ENCODE assay signal across 8 cellular contexts in genomic region chr20:40687384-40688128, GRCh38. TPM values are rescaled to one million over a fixed set of nuclear protein-coding genes. Genes with fewer than 3 reads are reported as not detected.
DNase-seq lines count a peak whose midpoint lies in the region; ATAC-seq and TF ChIP-seq lines count a peak whose summit lies in the region.

No MANE protein-coding gene starts in this region.

- intact Hi-C loops in esophagus muscularis mucosa (cut with DNase I) = loop anchor here (5.0 kb wide), 1 partner anchor 525 kb away; no protein-coding TSS in a partner anchor
- intact Hi-C loops in activated CD8-positive, alpha-beta T cell treated with anti-CD3 and anti-CD28 coated beads for 36 hours (cut with micrococcal nuclease) = loop anchor here (10.0 kb wide), 1 partner anchor 523 kb away; no protein-coding TSS in a partner anchor

- H3K27ac Mint-ChIP-seq in activated CD8-positive, alpha-beta T cell treated with anti-CD3 and anti-CD28 coated beads for 36 hours = no peak overlapping the region

- no peak for ATAC-seq in activated CD8-positive, alpha-beta T cell treated with anti-CD3 and anti-CD28 coated beads for 36 hours

- no peaks in the 10 kb centered on the region for H3K36me3 Mint-ChIP-seq in activated CD8-positive, alpha-beta T cell treated with anti-CD3 and anti-CD28 coated beads for 36 hours (ENCODE audit: low read depth)

- CTCF ChIA-PET in activated CD8-positive, alpha-beta T cell treated with anti-CD3 and anti-CD28 coated beads for 36 hours (lab: Charles Lee) = interaction anchor here (2.0 kb wide), 1 partner anchor 276 kb away, joined by 4 read pairs; no protein-coding TSS in a partner anchor

- peak overlapping the region; percentile 43 for H3K9ac ChIP-seq in mucosa of stomach (ENCODE audit: low read length)

- WGBS in esophagus muscularis mucosa = 6% methylated on average over 27 of the region's 62 CpGs

- H3K36me3 ChIP-seq in ACC112 (ENCODE audit: insufficient read depth, low read length) (no peaks in the 10 kb centered on the region), MG63 (no peaks in the 10 kb centered on the region), esophagus muscularis mucosa (no peaks in the 10 kb centered on the region), mucosa of stomach (ENCODE audit: control insufficient read depth, insufficient read depth, low read length) (no peaks in the 10 kb centered on the region)

- peaks cover 13% of the 10 kb centered on the region for H3K4me1 Mint-ChIP-seq in activated CD8-positive, alpha-beta T cell treated with anti-CD3 and anti-CD28 coated beads for 36 hours (ENCODE audit: low read depth)

- POLR2A ChIA-PET in activated CD8-positive, alpha-beta T cell treated with anti-CD3 and anti-CD28 coated beads for 36 hours (lab: Charles Lee) = interaction anchor here (0.7 kb wide), 1 partner anchor 57 kb away, joined by 3 read pairs; no protein-coding TSS in a partner anchor

- TF ChIP-seq POLR2A in esophagus muscularis mucosa (IDR thresholded peaks at IDR 0.05; ENCODE audit: low read depth) = no peak

- H3K27me3 Mint-ChIP-seq in activated CD8-positive, alpha-beta T cell treated with anti-CD3 and anti-CD28 coated beads for 36 hours = peaks cover 86% of the 10 kb centered on the region

- H3K27ac ChIP-seq in ACC112 (ENCODE audit: low read depth, low read length) (no peak overlapping the region), esophagus muscularis mucosa (replicated peaks in 1 of 4) (peak overlapping the region; percentile 92 to 97 (median 95))

- peaks cover 85% of the 10 kb centered on the region for H3K27me3 ChIP-seq in ACC112 (ENCODE audit: insufficient read depth, low read length)
- H3K27me3 ChIP-seq in MG63 = peaks cover 5% of the 10 kb centered on the region
- peaks cover 0 to 47% (median 21%) of the 10 kb centered on the region in 4 donors for H3K27me3 ChIP-seq in esophagus muscularis mucosa
- peaks cover 81% of the 10 kb centered on the region for H3K27me3 ChIP-seq in mucosa of stomach (ENCODE audit: control insufficient read depth, insufficient read depth, low read length)

- no peak overlapping the region for H2AFZ ChIP-seq in ACC112 (ENCODE audit: low read length, unreplicated experiment)

- H3K9me3 ChIP-seq in MG63 (no peaks in the 10 kb centered on the region), esophagus muscularis mucosa (no peaks in the 10 kb centered on the region), mucosa of stomach (ENCODE audit: control insufficient read depth, low read length) (no peaks in the 10 kb centered on the region)

- no peak overlapping the region for H3K4me3 Mint-ChIP-seq in activated CD8-positive, alpha-beta T cell treated with anti-CD3 and anti-CD28 coated beads for 36 hours

- no peak for TF ChIP-seq EP300 in esophagus muscularis mucosa (IDR thresholded peaks at IDR 0.05)

- no peaks in the 10 kb centered on the region for H3K9me3 Mint-ChIP-seq in activated CD8-positive, alpha-beta T cell treated with anti-CD3 and anti-CD28 coated beads for 36 hours

- H3K4me3 ChIP-seq in ACC112 (ENCODE audit: low read depth, low read length) = peak overlapping the region; percentile 79
- H3K4me3 ChIP-seq in MG63 = peak overlapping the region; percentile 51
- H3K4me3 ChIP-seq in esophagus muscularis mucosa = peak overlapping the region; percentile 60 to 82 (median 70)
- peak overlapping the region; percentile 50 for H3K4me3 ChIP-seq in mucosa of stomach (ENCODE audit: low read length)

- DNase-seq in MG63 (peak; percentile 45), esophagus muscularis mucosa (ENCODE audit: extremely low spot score) (no peak), NCI-H146 treated with DMSO at 0.1 percent for 48 hours (lab: John Stamatoyannopoulos, UW; ENCODE audit: unreplicated experiment) (no peak), hepatic stellate cell (ENCODE audit: low spot score) (no peak)
- DNase-seq in NK-92 treated with Interleukin-12 subunit alpha and Interleukin-12 subunit beta, amount 100 ng/mL, for 24 hours (lab: John Stamatoyannopoulos, UW) = no peak
- DNase-seq in activated CD8-positive, alpha-beta T cell treated with anti-CD3 and anti-CD28 coated beads for 36 hours = no peak

- H3K4me1 ChIP-seq in ACC112 (ENCODE audit: control insufficient read depth, insufficient read depth, low read length, unreplicated experiment) = no peaks in the 10 kb centered on the region
- peaks cover 24 to 68% (median 61%) of the 10 kb centered on the region in 4 donors for H3K4me1 ChIP-seq in esophagus muscularis mucosa
- H3K4me1 ChIP-seq in mucosa of stomach (ENCODE audit: control insufficient read depth, insufficient read depth, low read length) = peaks cover 5% of the 10 kb centered on the region

- TF ChIP-seq CTCF in esophagus muscularis mucosa (IDR thresholded peaks at IDR 0.05) = no peak
- TF ChIP-seq CTCF in activated CD8-positive, alpha-beta T cell treated with anti-CD3 and anti-CD28 coated beads for 36 hours (IDR thresholded peaks at IDR 0.05) = no peak

- H3K79me2 ChIP-seq in ACC112 (ENCODE audit: control insufficient read depth, insufficient read depth, low read length, unreplicated experiment) = no peaks in the 10 kb centered on the region

RNA-seq across cellular contexts. Expression of gene MAFB, which starts 1.5 kb away (rescaled TPM):
- 0.52 and 2.6 TPM in 2 replicates for total RNA-seq in MG63 (2014; rRNA removed; shearing (Covaris generic); ENCODE audit: low replicate concordance)
- 10 to 100 TPM; 34.6 to 77.5 (median 37.3) TPM for total RNA-seq in esophagus muscularis mucosa
- not detected for total RNA-seq in activated CD8-positive, alpha-beta T cell treated with anti-CD3 and anti-CD28 coated beads for 36 hours
